31 cellular contexts compared by ENCODE assay signal in genomic region chr5:120610145-120610544, GRCh38.
"Had no signal": no experiment of that assay in that cellular context is flagged by ENCODE, and none has a peak within 500 bp of the region (broad histone marks: within the 10 kb centered on the region; RNA-seq: fewer than 3 reads in every experiment).

No MANE protein-coding gene starts in this region.

- H3K27ac Mint-ChIP-seq: activated B cell treated with CpG ODN at 0.5 μM for 24 hours; activated CD4-positive, alpha-beta T cell treated with anti-CD3 and anti-CD28 coated beads for 36 hours; activated naive CD8-positive, alpha-beta T cell; activated T-cell treated with anti-CD3 and anti-CD28 coated beads, Interleukin-2, amount 50 U/mL, for 24 hours; activated T-helper 2 cell treated with anti-CD3 and anti-CD28 coated beads, Interferon-gamma antibody, Interleukin-2, Interleukin-4, amounts not matched to agents 10 μg/mL and 5 μg/mL and 100 μg/mL, durations not matched to agents 14 hours and 24 hours and 36 hours; nephron; stimulated activated naive CD8-positive, alpha-beta T cell treated with anti-CD3 and anti-CD28 coated beads, Interleukin-15, Interleukin-2, amounts not matched to agents 100 ng/mL and 50 ng/mL, for 24 hours; T-cell had no signal

- H3K4me1 Mint-ChIP-seq: activated B cell treated with CpG ODN at 0.5 μM for 24 hours; activated CD4-positive, alpha-beta T cell treated with anti-CD3 and anti-CD28 coated beads for 36 hours; nephron; T-cell had no signal

- H3K36me3 Mint-ChIP-seq: activated naive CD8-positive, alpha-beta T cell; T-cell had no signal

- H3K4me3 ChIP-seq: adrenal gland, skin epidermis, thyroid gland, upper lobe of right lung had no signal

- H3K9me3 Mint-ChIP-seq: activated T-cell treated with anti-CD3 and anti-CD28 coated beads, Interleukin-2, amount 50 U/mL, for 24 hours; nephron; stimulated activated naive CD8-positive, alpha-beta T cell treated with anti-CD3 and anti-CD28 coated beads, Interleukin-15, Interleukin-2, amounts not matched to agents 100 ng/mL and 50 ng/mL, for 24 hours had no signal

- H3K9me3 ChIP-seq: adrenal gland, neutrophil, thyroid gland, upper lobe of right lung had no signal

- H3K27ac ChIP-seq: adrenal gland, neutrophil, parathyroid adenoma, skin epidermis, thyroid gland, upper lobe of right lung had no signal

- FAIRE-seq: endometrium, islet of Langerhans, TTC549 had no signal

- H3K36me3 ChIP-seq: adrenal gland, neutrophil, thyroid gland, upper lobe of right lung had no signal

- H3K9ac ChIP-seq: parathyroid adenoma had no signal

- DNase-seq: activated B cell treated with CpG ODN at 0.5 μM for 24 hours; activated CD4-positive, alpha-beta T cell treated with anti-CD3 and anti-CD28 coated beads for 36 hours; activated CD4-positive, alpha-beta T cell treated with anti-CD3 and anti-CD28 coated beads, Interleukin-2, amount 50 U/mL, for 4 hours; activated CD8-positive, alpha-beta memory T cell treated with anti-CD3 and anti-CD28 coated beads for 24 hours; activated CD8-positive, alpha-beta memory T cell treated with anti-CD3 and anti-CD28 coated beads, Interleukin-2, amount 50 U/mL, for 4 hours; activated naive CD4-positive, alpha-beta T cell; activated T-cell treated with anti-CD3 and anti-CD28 coated beads, Interleukin-2, amount 50 U/mL, for 24 hours; adrenal gland; cerebellar nuclear complex; cortex of kidney; effector CD4-positive, alpha-beta T cell; foreskin melanocyte; hypothalamus; left ventricle myocardium superior; mammary epithelial cell; right cardiac atrium; stimulated activated CD4-positive, alpha-beta T cell treated with anti-CD3 and anti-CD28 coated beads, Interleukin-1b, Interleukin-23, amount 100 ng/mL, for 48 hours; substantia nigra; T-cell; thyroid gland; upper lobe of right lung had no signal

- H3K4me1 ChIP-seq: adrenal gland, parathyroid adenoma, thyroid gland, upper lobe of right lung had no signal

- H3K27me3 Mint-ChIP-seq: activated B cell treated with CpG ODN at 0.5 μM for 24 hours; activated CD4-positive, alpha-beta T cell treated with anti-CD3 and anti-CD28 coated beads for 36 hours; activated naive CD8-positive, alpha-beta T cell; activated T-cell treated with anti-CD3 and anti-CD28 coated beads, Interleukin-2, amount 50 U/mL, for 24 hours; stimulated activated naive CD8-positive, alpha-beta T cell treated with anti-CD3 and anti-CD28 coated beads, Interleukin-15, Interleukin-2, amounts not matched to agents 100 ng/mL and 50 ng/mL, for 24 hours; T-cell had no signal

- H3K27me3 ChIP-seq: adrenal gland, neutrophil, thyroid gland, upper lobe of right lung had no signal

- H3K4me3 Mint-ChIP-seq: activated B cell treated with CpG ODN at 0.5 μM for 24 hours; activated CD4-positive, alpha-beta T cell treated with anti-CD3 and anti-CD28 coated beads for 36 hours; activated naive CD8-positive, alpha-beta T cell; activated T-cell treated with anti-CD3 and anti-CD28 coated beads, Interleukin-2, amount 50 U/mL, for 24 hours; nephron; stimulated activated naive CD8-positive, alpha-beta T cell treated with anti-CD3 and anti-CD28 coated beads, Interleukin-15, Interleukin-2, amounts not matched to agents 100 ng/mL and 50 ng/mL, for 24 hours; T-cell had no signal
